ENCODE assay signal across 8 cellular contexts in the genomic region with DNA sequence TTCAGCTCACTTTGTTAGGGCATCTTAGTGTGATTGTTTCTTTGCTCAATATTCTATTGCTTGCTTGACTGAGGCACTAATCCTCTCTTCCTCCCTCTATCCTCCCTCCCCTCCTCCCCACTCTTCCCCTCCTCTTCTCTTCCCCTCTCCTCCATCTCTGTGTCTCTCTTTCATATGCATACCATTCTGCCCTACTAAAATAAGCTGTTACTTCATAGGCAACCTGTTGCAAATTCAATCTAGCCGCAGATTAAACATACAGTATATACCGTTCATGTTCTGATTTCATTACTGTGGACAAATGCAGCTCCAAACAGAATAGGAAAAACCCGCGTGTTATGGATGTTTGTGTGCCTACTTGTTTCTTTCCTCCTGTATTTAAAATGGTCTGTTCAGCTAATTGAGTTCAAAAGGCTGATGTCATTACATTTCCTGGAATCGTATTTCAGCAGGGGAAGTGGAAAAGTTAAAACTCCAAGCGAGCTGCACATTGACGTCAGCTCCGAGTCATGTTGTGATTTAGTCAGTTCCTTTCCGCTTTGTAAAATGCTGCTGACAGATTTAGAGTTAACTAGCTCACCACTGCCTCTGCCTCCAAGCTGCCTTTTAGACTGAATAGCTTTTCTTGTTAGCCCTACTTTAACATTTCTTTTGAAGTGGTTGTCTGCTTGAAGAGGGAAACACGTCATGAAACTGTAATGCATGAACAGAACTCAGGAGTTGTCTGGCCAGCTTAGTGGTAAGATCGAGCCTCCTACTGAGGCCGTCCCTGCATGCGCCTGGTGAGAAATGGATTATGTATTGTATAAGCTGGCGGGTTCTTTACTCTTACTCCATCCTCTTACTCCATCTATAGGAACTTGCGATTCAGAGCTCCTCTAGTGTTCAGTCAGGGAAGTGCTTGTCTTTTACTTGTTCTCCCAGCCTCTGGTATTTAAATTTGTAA.
A peak's percentile ranks its signal among the peaks of the same experiment; 100 is the strongest.
DNase-seq lines count a peak whose midpoint lies in the region; ATAC-seq and TF ChIP-seq lines count a peak whose summit lies in the region.

No MANE protein-coding gene starts in this region.

- no peak overlapping the region for H2BK15ac ChIP-seq in H9 (ENCODE audit: low read depth, low read length)

- H3K4me1 Mint-ChIP-seq in H9 (peaks cover 21 to 27% of the 10 kb centered on the region in 2 experiments), type B pancreatic cell (ENCODE audit: unreplicated experiment) (peaks cover 24% of the 10 kb centered on the region)

- H3K4me3 ChIP-seq in Loucy (ENCODE audit: low read length, poor library complexity, severe bottlenecking) = peak overlapping the region; percentile 75
- peak overlapping the region; percentile 51 for H3K4me3 ChIP-seq in parathyroid adenoma (ENCODE audit: low read depth, low read length)

- H3K79me2 ChIP-seq in H9 (ENCODE audit: insufficient read depth, low read length) = no peaks in the 10 kb centered on the region; the same call in 1 of the 2 replicates
- H3K79me2 ChIP-seq in Loucy (ENCODE audit: insufficient read depth, low read length) = no peaks in the 10 kb centered on the region
- H3K79me2 ChIP-seq in parathyroid adenoma = no peaks in the 10 kb centered on the region

- DNase-seq in GF-D8 (lab: John Stamatoyannopoulos, UW) (peak; percentile 59), H9 (peak; percentile 60), SK-N-DZ (ENCODE audit: low spot score) (peak; percentile 76), Right ventricle myocardium inferior (ENCODE audit: missing footprints) (no peak), type B pancreatic cell (ENCODE audit: extremely low spot score, unreplicated experiment) (no peak)
- peak; percentile 64 to 75 for DNase-seq in activated naive CD4-positive, alpha-beta T cell treated with anti-CD3 and anti-CD28 coated beads, Interleukin-2, amount 50 U/mL, for 72 hours (ENCODE audit: low spot score in 2 of 2)

- peak overlapping the region; percentile 98 for H2AFZ ChIP-seq in H9 (ENCODE audit: low read length)
- peak overlapping the region; percentile 92 for H2AFZ ChIP-seq in Loucy (ENCODE audit: low read length)
- H2AFZ ChIP-seq in parathyroid adenoma = peak overlapping the region; percentile 54

- peaks cover 3% of the 10 kb centered on the region for H3K23me2 ChIP-seq in H9 (ENCODE audit: insufficient read length, low read depth, low read length, poor library complexity, severe bottlenecking)

- H3K18ac ChIP-seq in H9 (ENCODE audit: insufficient read length, low read depth, low read length) = peak overlapping the region; percentile 31

- H3K23ac ChIP-seq in H9 (ENCODE audit: insufficient read length, low read depth, low read length) = no peak overlapping the region

- H3K27me3 ChIP-seq in H9 (ENCODE audit: insufficient read depth, low read length) = no peaks in the 10 kb centered on the region
- no peaks in the 10 kb centered on the region for H3K27me3 ChIP-seq in Loucy (ENCODE audit: insufficient read depth, low read length, poor library complexity, severe bottlenecking)
- H3K27me3 ChIP-seq in parathyroid adenoma (ENCODE audit: control insufficient read depth, insufficient read depth, low read length) = no peaks in the 10 kb centered on the region

- H3K27me3 Mint-ChIP-seq in H9 (ENCODE audit: low read depth) (no peaks in the 10 kb centered on the region), type B pancreatic cell (no peaks in the 10 kb centered on the region)

- H3K4me1 ChIP-seq in H9 (ENCODE audit: insufficient read depth, low read length) (peaks cover 2% of the 10 kb centered on the region; the same call in 1 of the 2 replicates), Loucy (ENCODE audit: insufficient read depth, low read length, poor library complexity, severe bottlenecking) (peaks cover 32% of the 10 kb centered on the region), parathyroid adenoma (peaks cover 7% of the 10 kb centered on the region)

- no peak overlapping the region for H4K91ac ChIP-seq in H9 (ENCODE audit: insufficient read length, low read depth, low read length)

- no peak overlapping the region for H2BK12ac ChIP-seq in H9 (ENCODE audit: insufficient read length, low read depth, low read length)

- peak overlapping the region; percentile 39 for H3K9ac ChIP-seq in H9 (ENCODE audit: extremely low read depth, insufficient read length, low read length)
- peak overlapping the region; percentile 57 for H3K9ac ChIP-seq in Loucy (ENCODE audit: low read depth, low read length, poor library complexity, severe bottlenecking)
- no peak overlapping the region for H3K9ac ChIP-seq in parathyroid adenoma

- no peak overlapping the region for H3K4ac ChIP-seq in H9 (ENCODE audit: low read depth, low read length)

- H4K5ac ChIP-seq in H9 (ENCODE audit: insufficient read length, low read depth, low read length) = no peak overlapping the region

- H3K4me2 ChIP-seq in H9 (ENCODE audit: insufficient read depth, insufficient read length, low read length) (peak overlapping the region; percentile 92), Loucy (ENCODE audit: low read depth, low read length, poor library complexity, severe bottlenecking) (peak overlapping the region; percentile 88), parathyroid adenoma (ENCODE audit: low read length) (peak overlapping the region; percentile 76)

- intact Hi-C loops in Right ventricle myocardium inferior (cut with DNase I) = loop anchor here (1.0 kb wide), 1 partner anchor 69 kb away; the partner anchor contains the start of gene CREM

- peak overlapping the region; percentile 68 for H3K27ac ChIP-seq in H9 (ENCODE audit: insufficient read length, low read depth, low read length)
- peak overlapping the region; percentile 72 for H3K27ac ChIP-seq in parathyroid adenoma

- WGBS in H9 (ENCODE audit: extremely low coverage, insufficient read length, low lambda C conversion rate) = no CpG with 5 or more reads among the region's 15 CpGs

- no peak overlapping the region for H2AK5ac ChIP-seq in H9 (ENCODE audit: insufficient read length, low read length)

- TF ChIP-seq CTCF in H9 (conservative IDR thresholded peaks at IDR 0.05) (peak; percentile 82), Loucy (conservative IDR thresholded peaks at IDR 0.05; ENCODE audit: low read length) (peak; percentile 91), parathyroid adenoma (IDR thresholded peaks at IDR 0.05) (peak; percentile 92), type B pancreatic cell (conservative IDR thresholded peaks at IDR 0.05) (peak; percentile 88)

- no peaks in the 10 kb centered on the region for H3K79me1 ChIP-seq in H9 (ENCODE audit: insufficient read depth, low read depth, low read length, poor library complexity, severe bottlenecking)

- H3F3A ChIP-seq in Loucy (ENCODE audit: low read depth) = no peaks in the 10 kb centered on the region

- no peak overlapping the region for H2BK5ac ChIP-seq in H9 (ENCODE audit: insufficient read length, low read length)

- no peak overlapping the region for H3T11ph ChIP-seq in H9 (ENCODE audit: low read length)

- H3K36me3 Mint-ChIP-seq in H9 (ENCODE audit: insufficient read depth in 1 of 3, low read depth in 3 of 3) = peaks cover 7 to 27% (median 10%) of the 10 kb centered on the region in 3 experiments
- H3K36me3 Mint-ChIP-seq in activated naive CD4-positive, alpha-beta T cell treated with anti-CD3 and anti-CD28 coated beads, Interleukin-2, amount 50 U/mL, for 72 hours = peaks cover 23 to 33% of the 10 kb centered on the region in 2 donors
- H3K36me3 Mint-ChIP-seq in type B pancreatic cell = peaks cover 6% of the 10 kb centered on the region

- H3K14ac ChIP-seq in H9 (ENCODE audit: insufficient read depth, low read length) = no peak overlapping the region

- peak; percentile 89 to 93 for ATAC-seq in activated naive CD4-positive, alpha-beta T cell treated with anti-CD3 and anti-CD28 coated beads, Interleukin-2, amount 50 U/mL, for 72 hours
- peak; percentile 87 for ATAC-seq in Right ventricle myocardium inferior

- H3K9me3 ChIP-seq in H9 (ENCODE audit: control insufficient read depth, low read depth, low read length) (peaks cover 4% of the 10 kb centered on the region), Loucy (ENCODE audit: insufficient read depth, low read depth, low read length) (no peaks in the 10 kb centered on the region), parathyroid adenoma (ENCODE audit: control insufficient read depth, low read length) (no peaks in the 10 kb centered on the region)

- H3K4me3 Mint-ChIP-seq in H9 (peak overlapping the region; percentile 63 to 85), type B pancreatic cell (peak overlapping the region; percentile 92)

- H4K20me1 ChIP-seq in H9 (ENCODE audit: control insufficient read depth, insufficient read depth, insufficient read length) (no peaks in the 10 kb centered on the region), Loucy (ENCODE audit: insufficient read depth, low read length, poor library complexity, severe bottlenecking) (no peaks in the 10 kb centered on the region)

- H2BK20ac ChIP-seq in H9 (ENCODE audit: low read depth, low read length, poor library complexity, severe bottlenecking) = no peak overlapping the region

- H4K8ac ChIP-seq in H9 (replicated peaks; ENCODE audit: insufficient read length, low read depth, low read length) = no peak overlapping the region

- no peak overlapping the region for H2BK120ac ChIP-seq in H9 (ENCODE audit: low read depth, low read length, poor library complexity, severe bottlenecking)

- H3K56ac ChIP-seq in H9 (ENCODE audit: insufficient read length, low read depth, low read length) = no peak overlapping the region

- no peaks in the 10 kb centered on the region for H3K9me2 ChIP-seq in Loucy (replicated peaks; ENCODE audit: low read depth, low read length)

- H3K27ac Mint-ChIP-seq in H9 (peak overlapping the region; percentile 94 to 98 (median 95)), type B pancreatic cell (peak overlapping the region; percentile 99)
- peak overlapping the region; percentile 97 to 98 for H3K27ac Mint-ChIP-seq in activated naive CD4-positive, alpha-beta T cell treated with anti-CD3 and anti-CD28 coated beads, Interleukin-2, amount 50 U/mL, for 72 hours

- H3K9me3 Mint-ChIP-seq in H9 (peaks cover 3% of the 10 kb centered on the region in 2 experiments; a peak in 3 of 5 replicates), type B pancreatic cell (peaks cover 3% of the 10 kb centered on the region)
- H3K9me3 Mint-ChIP-seq in activated naive CD4-positive, alpha-beta T cell treated with anti-CD3 and anti-CD28 coated beads, Interleukin-2, amount 50 U/mL, for 72 hours = peaks cover 0 to 4% of the 10 kb centered on the region in 2 donors

- H3K36me3 ChIP-seq in Loucy (ENCODE audit: insufficient read depth, low read length) = no peaks in the 10 kb centered on the region
- no peaks in the 10 kb centered on the region for H3K36me3 ChIP-seq in parathyroid adenoma (ENCODE audit: control insufficient read depth, insufficient read depth, low read length)

Comparison
In these comparisons a context has a peak if more than half of its experiments do, and no peak if none do; other contexts are left out.
1. DNase-seq: peak in GF-D8 (single experiment), H9 (single experiment), SK-N-DZ (single experiment) and activated naive CD4-positive, alpha-beta T cell treated with anti-CD3 and anti-CD28 coated beads, Interleukin-2, amount 50 U/mL, for 72 hours (2 of 2); none in Right ventricle myocardium inferior (single experiment) and type B pancreatic cell (single experiment).
2. Peak in every context shown above with its lines, with median percentiles within 50 percentile points of each other: H2AFZ ChIP-seq, H3K4me2 ChIP-seq, H3K27ac Mint-ChIP-seq and CTCF ChIP-seq.